Comparison of ENCODE assay signal across 8 cellular contexts in genomic region chr13:44184740-44185139, GRCh38.
"Had no signal": no experiment of that assay in that cellular context is flagged by ENCODE, and none has a peak within 500 bp of the region (broad histone marks: within the 10 kb centered on the region; RNA-seq: fewer than 3 reads in every experiment).

No MANE protein-coding gene starts in this region.

- H3K9ac ChIP-seq: KMS-11 had no signal

- DNase-seq: IMR-90, KBM-7, KG1 had no signal

- H3K27ac ChIP-seq: HL-60, KMS-11 had no signal

- H3K4me2 ChIP-seq: KMS-11 had no signal

- FAIRE-seq: HepG2, HTR-8/SVneo had no signal

- H3K4me1 Mint-ChIP-seq: IgD-negative memory B cell had no signal

- H3K36me3 Mint-ChIP-seq: IgD-negative memory B cell had no signal

- ATAC-seq: HepG2 had no signal
